1 cellular context compared by ENCODE assay signal in the genomic region with DNA sequence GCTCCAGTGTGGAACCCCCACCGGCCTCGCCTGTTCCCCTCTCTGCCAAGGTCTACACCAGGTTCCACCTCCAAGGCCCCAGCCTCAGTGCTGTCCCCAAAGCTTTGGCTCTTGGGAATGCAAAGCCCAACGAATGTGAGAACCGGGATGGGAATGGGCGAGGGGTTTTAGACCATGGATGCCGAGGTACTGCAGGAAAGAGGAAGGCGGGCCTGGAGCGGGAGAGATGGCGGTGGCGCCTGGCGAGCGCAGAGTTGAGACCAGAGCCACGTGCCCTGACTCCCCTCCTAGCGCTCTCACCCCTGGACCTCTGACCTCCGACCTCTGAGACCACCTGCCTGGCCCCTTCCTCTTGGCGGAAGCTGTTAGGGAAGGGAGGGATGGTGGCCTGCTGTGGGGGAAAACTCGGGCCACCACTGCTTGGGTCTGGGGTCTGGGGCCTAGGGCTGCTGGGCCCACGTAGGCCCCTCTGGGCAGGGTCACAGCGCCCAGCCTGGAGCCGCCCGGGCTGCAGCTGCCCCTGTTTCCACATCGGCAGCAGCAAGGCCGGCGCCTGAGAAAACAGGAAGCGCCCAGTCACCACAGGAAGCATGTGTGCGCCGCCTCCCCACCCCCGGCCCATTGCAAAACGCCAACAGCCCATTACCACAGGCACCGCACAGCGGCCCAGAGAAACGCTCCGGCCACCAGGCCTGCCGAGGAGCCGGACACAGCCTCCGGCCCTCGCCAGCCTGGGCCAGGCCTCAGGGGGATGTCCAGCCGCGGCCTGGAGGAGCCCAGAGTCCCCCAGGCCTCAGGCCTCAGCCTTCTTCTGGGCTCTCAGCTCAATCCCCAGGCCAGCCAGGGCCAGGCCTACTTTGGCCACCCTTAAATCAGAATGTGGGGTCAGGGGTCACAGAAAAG.
TF ChIP-seq lines count a peak whose summit lies in the region.

No MANE protein-coding gene starts in this region.

TF ChIP-seq in HepG2, 621 proteins besides CTCF, POLR2A, EP300 and RAD21 (continued from another document):
- TF ChIP-seq, protein P1, sequence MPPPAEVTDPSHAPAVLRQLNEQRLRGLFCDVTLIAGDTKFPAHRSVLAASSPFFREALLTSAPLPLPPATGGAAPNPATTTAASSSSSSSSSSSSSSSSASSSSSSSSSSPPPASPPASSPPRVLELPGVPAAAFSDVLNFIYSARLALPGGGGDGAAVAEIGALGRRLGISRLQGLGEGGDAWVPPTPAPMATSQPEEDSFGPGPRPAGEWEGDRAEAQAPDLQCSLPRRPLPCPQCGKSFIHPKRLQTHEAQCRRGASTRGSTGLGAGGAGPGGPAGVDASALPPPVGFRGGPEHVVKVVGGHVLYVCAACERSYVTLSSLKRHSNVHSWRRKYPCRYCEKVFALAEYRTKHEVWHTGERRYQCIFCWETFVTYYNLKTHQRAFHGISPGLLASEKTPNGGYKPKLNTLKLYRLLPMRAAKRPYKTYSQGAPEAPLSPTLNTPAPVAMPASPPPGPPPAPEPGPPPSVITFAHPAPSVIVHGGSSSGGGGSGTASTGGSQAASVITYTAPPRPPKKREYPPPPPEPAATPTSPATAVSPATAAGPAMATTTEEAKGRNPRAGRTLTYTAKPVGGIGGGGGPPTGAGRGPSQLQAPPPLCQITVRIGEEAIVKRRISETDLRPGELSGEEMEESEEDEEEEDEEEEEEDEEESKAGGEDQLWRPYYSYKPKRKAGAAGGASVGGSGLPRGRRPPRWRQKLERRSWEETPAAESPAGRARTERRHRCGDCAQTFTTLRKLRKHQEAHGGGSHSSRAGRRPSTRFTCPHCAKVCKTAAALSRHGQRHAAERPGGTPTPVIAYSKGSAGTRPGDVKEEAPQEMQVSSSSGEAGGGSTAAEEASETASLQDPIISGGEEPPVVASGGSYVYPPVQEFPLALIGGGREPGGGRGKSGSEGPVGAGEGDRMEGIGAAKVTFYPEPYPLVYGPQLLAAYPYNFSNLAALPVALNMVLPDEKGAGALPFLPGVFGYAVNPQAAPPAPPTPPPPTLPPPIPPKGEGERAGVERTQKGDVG (CRISPR knock-in tag; IDR thresholded peaks at IDR 0.05; ENCODE audit: borderline replicate concordance), result peak; percentile 52; the same call in 1 of the 2 replicates
- no peak for TF ChIP-seq THYN1 (CRISPR knock-in tag; IDR thresholded peaks at IDR 0.05; ENCODE audit: borderline replicate concordance, low read depth)
- TF ChIP-seq GPN1 (CRISPR knock-in tag; IDR thresholded peaks at IDR 0.05; ENCODE audit: borderline replicate concordance), result no peak
- no peak for TF ChIP-seq IKZF1 (IDR thresholded peaks at IDR 0.05)
- no peak for TF ChIP-seq NR2C2 (CRISPR knock-in tag; IDR thresholded peaks at IDR 0.05; ENCODE audit: borderline replicate concordance)
- peak; percentile 53; the same call in 1 of the 2 replicates for TF ChIP-seq RBFOX2 (IDR thresholded peaks at IDR 0.05; ENCODE audit: low read depth, low read length)
- no peak for TF ChIP-seq ZNF34 (CRISPR knock-in tag; IDR thresholded peaks at IDR 0.05; ENCODE audit: borderline replicate concordance)
- no peak for TF ChIP-seq POLR2AphosphoS2 (IDR thresholded peaks at IDR 0.05; ENCODE audit: low read depth, low read length)
- no peak for TF ChIP-seq NR2F6 (IDR thresholded peaks at IDR 0.05)
- TF ChIP-seq NR2F6 (CRISPR knock-in tag; IDR thresholded peaks at IDR 0.05), result 0 out of 2 replicates have a peak, but pooled peaks have one; percentile 6
- TF ChIP-seq ZFX (CRISPR knock-in tag; IDR thresholded peaks at IDR 0.05; ENCODE audit: low read depth), result no peak
- no peak for TF ChIP-seq ZNF780A (CRISPR knock-in tag; IDR thresholded peaks at IDR 0.05)
- TF ChIP-seq MEIS1 (CRISPR knock-in tag; IDR thresholded peaks at IDR 0.05; ENCODE audit: borderline replicate concordance), result no peak
- no peak for TF ChIP-seq CC2D1A (CRISPR knock-in tag; IDR thresholded peaks at IDR 0.05)
- TF ChIP-seq, protein P2, sequence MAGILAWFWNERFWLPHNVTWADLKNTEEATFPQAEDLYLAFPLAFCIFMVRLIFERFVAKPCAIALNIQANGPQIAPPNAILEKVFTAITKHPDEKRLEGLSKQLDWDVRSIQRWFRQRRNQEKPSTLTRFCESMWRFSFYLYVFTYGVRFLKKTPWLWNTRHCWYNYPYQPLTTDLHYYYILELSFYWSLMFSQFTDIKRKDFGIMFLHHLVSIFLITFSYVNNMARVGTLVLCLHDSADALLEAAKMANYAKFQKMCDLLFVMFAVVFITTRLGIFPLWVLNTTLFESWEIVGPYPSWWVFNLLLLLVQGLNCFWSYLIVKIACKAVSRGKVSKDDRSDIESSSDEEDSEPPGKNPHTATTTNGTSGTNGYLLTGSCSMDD (CRISPR knock-in tag; IDR thresholded peaks at IDR 0.05), result no peak
- no peak for TF ChIP-seq ZNF839 (CRISPR knock-in tag; IDR thresholded peaks at IDR 0.05; ENCODE audit: borderline replicate concordance)
- TF ChIP-seq KDM3A (CRISPR knock-in tag; IDR thresholded peaks at IDR 0.05; ENCODE audit: low read depth), result no peak
- no peak for TF ChIP-seq ZNF282 (IDR thresholded peaks at IDR 0.05; ENCODE audit: partially characterized antibody)
- TF ChIP-seq, protein P3, sequence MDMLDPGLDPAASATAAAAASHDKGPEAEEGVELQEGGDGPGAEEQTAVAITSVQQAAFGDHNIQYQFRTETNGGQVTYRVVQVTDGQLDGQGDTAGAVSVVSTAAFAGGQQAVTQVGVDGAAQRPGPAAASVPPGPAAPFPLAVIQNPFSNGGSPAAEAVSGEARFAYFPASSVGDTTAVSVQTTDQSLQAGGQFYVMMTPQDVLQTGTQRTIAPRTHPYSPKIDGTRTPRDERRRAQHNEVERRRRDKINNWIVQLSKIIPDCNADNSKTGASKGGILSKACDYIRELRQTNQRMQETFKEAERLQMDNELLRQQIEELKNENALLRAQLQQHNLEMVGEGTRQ (IDR thresholded peaks at IDR 0.05; ENCODE audit: low read depth, low read length), result no peak
- TF ChIP-seq, protein P3 (CRISPR knock-in tag; IDR thresholded peaks at IDR 0.05; ENCODE audit: borderline replicate concordance), result no peak
- TF ChIP-seq MAFG (CRISPR knock-in tag; IDR thresholded peaks at IDR 0.05), result no peak
- no peak for TF ChIP-seq KDM5A (IDR thresholded peaks at IDR 0.05; ENCODE audit: borderline replicate concordance, low read length)
- TF ChIP-seq KDM2A (CRISPR knock-in tag; IDR thresholded peaks at IDR 0.05; ENCODE audit: borderline replicate concordance, low read depth), result no peak
- no peak for TF ChIP-seq DPF2 (CRISPR knock-in tag; IDR thresholded peaks at IDR 0.05; ENCODE audit: borderline replicate concordance, low read depth)
- no peak for TF ChIP-seq ERF (CRISPR knock-in tag; IDR thresholded peaks at IDR 0.05)
- TF ChIP-seq, protein P4, sequence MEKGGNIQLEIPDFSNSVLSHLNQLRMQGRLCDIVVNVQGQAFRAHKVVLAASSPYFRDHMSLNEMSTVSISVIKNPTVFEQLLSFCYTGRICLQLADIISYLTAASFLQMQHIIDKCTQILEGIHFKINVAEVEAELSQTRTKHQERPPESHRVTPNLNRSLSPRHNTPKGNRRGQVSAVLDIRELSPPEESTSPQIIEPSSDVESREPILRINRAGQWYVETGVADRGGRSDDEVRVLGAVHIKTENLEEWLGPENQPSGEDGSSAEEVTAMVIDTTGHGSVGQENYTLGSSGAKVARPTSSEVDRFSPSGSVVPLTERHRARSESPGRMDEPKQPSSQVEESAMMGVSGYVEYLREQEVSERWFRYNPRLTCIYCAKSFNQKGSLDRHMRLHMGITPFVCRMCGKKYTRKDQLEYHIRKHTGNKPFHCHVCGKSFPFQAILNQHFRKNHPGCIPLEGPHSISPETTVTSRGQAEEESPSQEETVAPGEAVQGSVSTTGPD (CRISPR knock-in tag; IDR thresholded peaks at IDR 0.05), result no peak
- TF ChIP-seq GTF2F1 (IDR thresholded peaks at IDR 0.05; ENCODE audit: low read length), result no peak
- TF ChIP-seq HMGA1 (CRISPR knock-in tag; conservative IDR thresholded peaks at IDR 0.05), result no peak
- TF ChIP-seq, protein P5, sequence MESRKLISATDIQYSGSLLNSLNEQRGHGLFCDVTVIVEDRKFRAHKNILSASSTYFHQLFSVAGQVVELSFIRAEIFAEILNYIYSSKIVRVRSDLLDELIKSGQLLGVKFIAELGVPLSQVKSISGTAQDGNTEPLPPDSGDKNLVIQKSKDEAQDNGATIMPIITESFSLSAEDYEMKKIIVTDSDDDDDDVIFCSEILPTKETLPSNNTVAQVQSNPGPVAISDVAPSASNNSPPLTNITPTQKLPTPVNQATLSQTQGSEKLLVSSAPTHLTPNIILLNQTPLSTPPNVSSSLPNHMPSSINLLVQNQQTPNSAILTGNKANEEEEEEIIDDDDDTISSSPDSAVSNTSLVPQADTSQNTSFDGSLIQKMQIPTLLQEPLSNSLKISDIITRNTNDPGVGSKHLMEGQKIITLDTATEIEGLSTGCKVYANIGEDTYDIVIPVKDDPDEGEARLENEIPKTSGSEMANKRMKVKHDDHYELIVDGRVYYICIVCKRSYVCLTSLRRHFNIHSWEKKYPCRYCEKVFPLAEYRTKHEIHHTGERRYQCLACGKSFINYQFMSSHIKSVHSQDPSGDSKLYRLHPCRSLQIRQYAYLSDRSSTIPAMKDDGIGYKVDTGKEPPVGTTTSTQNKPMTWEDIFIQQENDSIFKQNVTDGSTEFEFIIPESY (CRISPR knock-in tag; IDR thresholded peaks at IDR 0.05), result peak; percentile 94
- TF ChIP-seq EED (CRISPR knock-in tag; IDR thresholded peaks at IDR 0.05), result no peak
